ENCODE assay signal across 2 cellular contexts in genomic region chr2:30613001-30613400, GRCh38.
A peak's percentile ranks its signal among the peaks of the same experiment; 100 is the strongest.
TF ChIP-seq lines count a peak whose summit lies in the region.

No MANE protein-coding gene starts in this region.

TF ChIP-seq in IMR-90, 13 proteins besides CTCF, POLR2A, EP300 and RAD21:
- TF ChIP-seq CHD1 (IDR thresholded peaks at IDR 0.05; ENCODE audit: low read depth, low read length), result no peak
- no peak for TF ChIP-seq BHLHE40 (IDR thresholded peaks at IDR 0.05; ENCODE audit: low read depth, low read length)
- no peak for TF ChIP-seq SMC3 (IDR thresholded peaks at IDR 0.05; ENCODE audit: low read depth, low read length)
- TF ChIP-seq FOS (IDR thresholded peaks at IDR 0.05; ENCODE audit: low read depth, low read length), result no peak
- TF ChIP-seq MAZ (IDR thresholded peaks at IDR 0.05; ENCODE audit: borderline replicate concordance, low read depth, low read length), result no peak
- TF ChIP-seq RCOR1 (IDR thresholded peaks at IDR 0.05; ENCODE audit: insufficient replicate concordance, low read length), result no peak
- TF ChIP-seq CEBPB (IDR thresholded peaks at IDR 0.05; ENCODE audit: low read depth, low read length), result no peak
- TF ChIP-seq ELK1 (IDR thresholded peaks at IDR 0.05; ENCODE audit: borderline replicate concordance, low read depth, low read length), result no peak
- no peak for TF ChIP-seq MXI1 (IDR thresholded peaks at IDR 0.05; ENCODE audit: borderline replicate concordance, low read depth, low read length)
- no peak for TF ChIP-seq NFE2L2 (IDR thresholded peaks at IDR 0.05; ENCODE audit: low read depth, low read length)
- TF ChIP-seq RFX5 (IDR thresholded peaks at IDR 0.05; ENCODE audit: low read depth, low read length), result no peak
- no peak for TF ChIP-seq USF2 (IDR thresholded peaks at IDR 0.05; ENCODE audit: low read depth, low read length)
- no peak for TF ChIP-seq MAFK (IDR thresholded peaks at IDR 0.05; ENCODE audit: low read depth, low read length)

TF ChIP-seq in WTC11, 78 proteins besides CTCF, POLR2A, EP300 and RAD21:
- TF ChIP-seq USF2 (CRISPR knock-in tag; IDR thresholded peaks at IDR 0.05) (peak; percentile 45; the same call in 1 of the 2 replicates), GRHL2 (CRISPR knock-in tag; IDR thresholded peaks at IDR 0.05; ENCODE audit: insufficient replicate concordance, severe bottlenecking) (no peak)
TF ChIP-seq in WTC11: peak in this region for 1.
